1 cellular context compared by ENCODE assay signal in the genomic region with DNA sequence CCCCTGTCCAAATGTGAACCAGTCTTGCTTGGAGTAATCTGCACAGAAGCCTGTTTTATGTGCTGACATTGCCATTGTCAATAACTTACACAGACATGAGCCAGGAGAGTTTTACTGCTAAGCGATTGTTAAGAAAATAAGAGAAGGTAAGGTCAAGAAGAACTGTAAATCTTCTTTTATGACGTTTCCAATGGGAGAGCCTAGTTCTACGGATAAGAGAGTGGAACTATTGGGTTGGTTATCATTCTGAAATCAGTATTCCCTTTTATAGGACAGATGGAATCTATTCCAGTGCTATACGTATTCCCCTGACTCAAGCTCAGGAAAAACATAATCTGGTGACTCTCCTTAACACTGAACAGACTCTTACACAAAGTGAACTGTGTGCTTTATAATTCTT.
A peak's percentile ranks its signal among the peaks of the same experiment; 100 is the strongest.
TF ChIP-seq lines count a peak whose summit lies in the region.

No MANE protein-coding gene starts in this region.

TF ChIP-seq in HEK293, 187 proteins besides CTCF, POLR2A, EP300 and RAD21 (continued from another document):
- TF ChIP-seq, protein P1, sequence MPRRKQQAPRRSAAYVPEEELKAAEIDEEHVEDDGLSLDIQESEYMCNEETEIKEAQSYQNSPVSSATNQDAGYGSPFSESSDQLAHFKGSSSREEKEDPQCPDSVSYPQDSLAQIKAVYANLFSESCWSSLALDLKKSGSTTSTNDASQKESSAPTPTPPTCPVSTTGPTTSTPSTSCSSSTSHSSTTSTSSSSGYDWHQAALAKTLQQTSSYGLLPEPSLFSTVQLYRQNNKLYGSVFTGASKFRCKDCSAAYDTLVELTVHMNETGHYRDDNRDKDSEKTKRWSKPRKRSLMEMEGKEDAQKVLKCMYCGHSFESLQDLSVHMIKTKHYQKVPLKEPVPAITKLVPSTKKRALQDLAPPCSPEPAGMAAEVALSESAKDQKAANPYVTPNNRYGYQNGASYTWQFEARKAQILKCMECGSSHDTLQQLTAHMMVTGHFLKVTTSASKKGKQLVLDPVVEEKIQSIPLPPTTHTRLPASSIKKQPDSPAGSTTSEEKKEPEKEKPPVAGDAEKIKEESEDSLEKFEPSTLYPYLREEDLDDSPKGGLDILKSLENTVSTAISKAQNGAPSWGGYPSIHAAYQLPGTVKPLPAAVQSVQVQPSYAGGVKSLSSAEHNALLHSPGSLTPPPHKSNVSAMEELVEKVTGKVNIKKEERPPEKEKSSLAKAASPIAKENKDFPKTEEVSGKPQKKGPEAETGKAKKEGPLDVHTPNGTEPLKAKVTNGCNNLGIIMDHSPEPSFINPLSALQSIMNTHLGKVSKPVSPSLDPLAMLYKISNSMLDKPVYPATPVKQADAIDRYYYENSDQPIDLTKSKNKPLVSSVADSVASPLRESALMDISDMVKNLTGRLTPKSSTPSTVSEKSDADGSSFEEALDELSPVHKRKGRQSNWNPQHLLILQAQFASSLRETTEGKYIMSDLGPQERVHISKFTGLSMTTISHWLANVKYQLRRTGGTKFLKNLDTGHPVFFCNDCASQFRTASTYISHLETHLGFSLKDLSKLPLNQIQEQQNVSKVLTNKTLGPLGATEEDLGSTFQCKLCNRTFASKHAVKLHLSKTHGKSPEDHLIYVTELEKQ (tag by site-specific recombination; IDR thresholded peaks at IDR 0.05; ENCODE audit: borderline replicate concordance) = peak; percentile 80; the same call in 1 of the 2 replicates
- TF ChIP-seq GFI1B (tag by site-specific recombination; IDR thresholded peaks at IDR 0.05) = peak; percentile 61; the same call in 1 of the 2 replicates
- TF ChIP-seq, protein P2, sequence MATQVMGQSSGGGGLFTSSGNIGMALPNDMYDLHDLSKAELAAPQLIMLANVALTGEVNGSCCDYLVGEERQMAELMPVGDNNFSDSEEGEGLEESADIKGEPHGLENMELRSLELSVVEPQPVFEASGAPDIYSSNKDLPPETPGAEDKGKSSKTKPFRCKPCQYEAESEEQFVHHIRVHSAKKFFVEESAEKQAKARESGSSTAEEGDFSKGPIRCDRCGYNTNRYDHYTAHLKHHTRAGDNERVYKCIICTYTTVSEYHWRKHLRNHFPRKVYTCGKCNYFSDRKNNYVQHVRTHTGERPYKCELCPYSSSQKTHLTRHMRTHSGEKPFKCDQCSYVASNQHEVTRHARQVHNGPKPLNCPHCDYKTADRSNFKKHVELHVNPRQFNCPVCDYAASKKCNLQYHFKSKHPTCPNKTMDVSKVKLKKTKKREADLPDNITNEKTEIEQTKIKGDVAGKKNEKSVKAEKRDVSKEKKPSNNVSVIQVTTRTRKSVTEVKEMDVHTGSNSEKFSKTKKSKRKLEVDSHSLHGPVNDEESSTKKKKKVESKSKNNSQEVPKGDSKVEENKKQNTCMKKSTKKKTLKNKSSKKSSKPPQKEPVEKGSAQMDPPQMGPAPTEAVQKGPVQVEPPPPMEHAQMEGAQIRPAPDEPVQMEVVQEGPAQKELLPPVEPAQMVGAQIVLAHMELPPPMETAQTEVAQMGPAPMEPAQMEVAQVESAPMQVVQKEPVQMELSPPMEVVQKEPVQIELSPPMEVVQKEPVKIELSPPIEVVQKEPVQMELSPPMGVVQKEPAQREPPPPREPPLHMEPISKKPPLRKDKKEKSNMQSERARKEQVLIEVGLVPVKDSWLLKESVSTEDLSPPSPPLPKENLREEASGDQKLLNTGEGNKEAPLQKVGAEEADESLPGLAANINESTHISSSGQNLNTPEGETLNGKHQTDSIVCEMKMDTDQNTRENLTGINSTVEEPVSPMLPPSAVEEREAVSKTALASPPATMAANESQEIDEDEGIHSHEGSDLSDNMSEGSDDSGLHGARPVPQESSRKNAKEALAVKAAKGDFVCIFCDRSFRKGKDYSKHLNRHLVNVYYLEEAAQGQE (tag by site-specific recombination; IDR thresholded peaks at IDR 0.05) = no peak
- 0 out of 2 replicates have a peak, but pooled peaks have one; percentile 7 for TF ChIP-seq ZNF121 (tag by site-specific recombination; IDR thresholded peaks at IDR 0.05)
- TF ChIP-seq, protein P3, sequence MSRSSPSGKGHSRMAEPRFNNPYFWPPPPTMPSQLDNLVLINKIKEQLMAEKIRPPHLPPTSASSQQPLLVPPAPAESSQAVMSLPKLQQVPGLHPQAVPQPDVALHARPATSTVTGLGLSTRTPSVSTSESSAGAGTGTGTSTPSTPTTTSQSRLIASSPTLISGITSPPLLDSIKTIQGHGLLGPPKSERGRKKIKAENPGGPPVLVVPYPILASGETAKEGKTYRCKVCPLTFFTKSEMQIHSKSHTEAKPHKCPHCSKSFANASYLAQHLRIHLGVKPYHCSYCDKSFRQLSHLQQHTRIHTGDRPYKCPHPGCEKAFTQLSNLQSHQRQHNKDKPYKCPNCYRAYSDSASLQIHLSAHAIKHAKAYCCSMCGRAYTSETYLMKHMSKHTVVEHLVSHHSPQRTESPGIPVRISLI (tag by site-specific recombination; IDR thresholded peaks at IDR 0.05) = no peak
- 0 out of 2 replicates have a peak, but pooled peaks have one; percentile 11 for TF ChIP-seq ZNF600 (tag by site-specific recombination; IDR thresholded peaks at IDR 0.05)
- 0 out of 2 replicates have a peak, but pooled peaks have one; percentile 36 for TF ChIP-seq BCL11A (tag by site-specific recombination; IDR thresholded peaks at IDR 0.05; ENCODE audit: low read depth)
- TF ChIP-seq ZFP3 (tag by site-specific recombination; IDR thresholded peaks at IDR 0.05; ENCODE audit: low read depth) = peak; percentile 28; the same call in 1 of the 2 replicates
- peak; percentile 43; the same call in 1 of the 2 replicates for TF ChIP-seq ZNF2 (tag by site-specific recombination; IDR thresholded peaks at IDR 0.05)
- peak; percentile 96 for TF ChIP-seq OSR2 (tag by site-specific recombination; IDR thresholded peaks at IDR 0.05)
- 0 out of 2 replicates have a peak, but pooled peaks have one; percentile 40 for TF ChIP-seq ZBTB1 (tag by site-specific recombination; IDR thresholded peaks at IDR 0.05)
- no peak for TF ChIP-seq ZNF530 (tag by site-specific recombination; IDR thresholded peaks at IDR 0.05; ENCODE audit: low read depth)
- peak; percentile 57; the same call in 1 of the 2 replicates for TF ChIP-seq ZNF629 (tag by site-specific recombination; IDR thresholded peaks at IDR 0.05)
- TF ChIP-seq IKZF3 (tag by site-specific recombination; IDR thresholded peaks at IDR 0.05) = peak; percentile 68
- peak; percentile 80 for TF ChIP-seq ZNF561 (tag by site-specific recombination; IDR thresholded peaks at IDR 0.05; ENCODE audit: borderline replicate concordance)
- TF ChIP-seq, protein P4, sequence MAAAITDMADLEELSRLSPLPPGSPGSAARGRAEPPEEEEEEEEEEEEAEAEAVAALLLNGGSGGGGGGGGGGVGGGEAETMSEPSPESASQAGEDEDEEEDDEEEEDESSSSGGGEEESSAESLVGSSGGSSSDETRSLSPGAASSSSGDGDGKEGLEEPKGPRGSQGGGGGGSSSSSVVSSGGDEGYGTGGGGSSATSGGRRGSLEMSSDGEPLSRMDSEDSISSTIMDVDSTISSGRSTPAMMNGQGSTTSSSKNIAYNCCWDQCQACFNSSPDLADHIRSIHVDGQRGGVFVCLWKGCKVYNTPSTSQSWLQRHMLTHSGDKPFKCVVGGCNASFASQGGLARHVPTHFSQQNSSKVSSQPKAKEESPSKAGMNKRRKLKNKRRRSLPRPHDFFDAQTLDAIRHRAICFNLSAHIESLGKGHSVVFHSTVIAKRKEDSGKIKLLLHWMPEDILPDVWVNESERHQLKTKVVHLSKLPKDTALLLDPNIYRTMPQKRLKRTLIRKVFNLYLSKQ (tag by site-specific recombination; IDR thresholded peaks at IDR 0.05; ENCODE audit: borderline replicate concordance) = no peak
TF ChIP-seq in HEK293: peak in this region for 31.
